In genomic region chr16:87729266-87729954, GRCh38 we compare ENCODE assay signal across 24 cellular contexts. TPM values are rescaled to one million over a fixed set of nuclear protein-coding genes. Genes with fewer than 3 reads are reported as not detected.
DNase-seq lines count a peak whose midpoint lies in the region; ATAC-seq and TF ChIP-seq lines count a peak whose summit lies in the region.
"Had no signal": no experiment of that assay in that cellular context is flagged by ENCODE, and none has a peak within 500 bp of the region (broad histone marks: within the 10 kb centered on the region; RNA-seq: fewer than 3 reads in every experiment).

No MANE protein-coding gene starts in this region.

- TF ChIP-seq CTCF in mucosa of descending colon (IDR thresholded peaks at IDR 0.05) (no peak), CD14-positive monocyte (IDR thresholded peaks at IDR 0.05) (no peak)

- DNase-seq in CMK (ENCODE audit: low read depth) (peak; percentile 12), mucosa of descending colon (no peak), CD14-positive monocyte (ENCODE audit: low spot score) (no peak), pons (ENCODE audit: low spot score) (no peak), Kasumi-1 (lab: John Stamatoyannopoulos, UW) (no peak)
- no peak for DNase-seq in effector memory CD8-positive, alpha-beta T cell
- DNase-seq: activated CD4-positive, alpha-beta T cell treated with anti-CD3 and anti-CD28 coated beads for 36 hours; activated CD8-positive, alpha-beta memory T cell treated with anti-CD3 and anti-CD28 coated beads, Interleukin-2, amount 10 ng/mL, durations not matched to agents 7 days and 5 days; activated gamma-delta T cell; activated naive CD8-positive, alpha-beta T cell treated with anti-CD3 and anti-CD28 coated beads, Interleukin-2, amount 50 U/mL, for 24 hours; CD8-positive, alpha-beta T cell; DMS53; effector CD8-positive, alpha-beta T cell; Karpas-422; kidney glomerular epithelial cell; NCI-H1694; NCI-H69; nephron progenitor cell; RPMI8226; stimulated activated CD8-positive, alpha-beta memory T cell treated with anti-CD3 and anti-CD28 coated beads, Interleukin-4, amount 100 ng/mL, for 48 hours had no signal

- ATAC-seq in HG03439 (IDR thresholded peaks at IDR 0.05; ENCODE audit: unreplicated experiment) (peak; percentile 48), mucosa of descending colon (peak; percentile 16)
- peak; percentile 12 for ATAC-seq in effector memory CD8-positive, alpha-beta T cell (replicated peaks)
- ATAC-seq: activated CD4-positive, alpha-beta T cell treated with anti-CD3 and anti-CD28 coated beads for 36 hours; activated CD8-positive, alpha-beta memory T cell treated with anti-CD3 and anti-CD28 coated beads, Interleukin-2, amount 10 ng/mL, durations not matched to agents 7 days and 5 days; activated naive CD8-positive, alpha-beta T cell treated with anti-CD3 and anti-CD28 coated beads, Interleukin-2, amount 50 U/mL, for 24 hours; CD8-positive, alpha-beta T cell had no signal

- H3K4me1 Mint-ChIP-seq in effector memory CD8-positive, alpha-beta T cell (ENCODE audit: low read depth in 2 of 2): peaks cover 20 to 32% of the 10 kb centered on the region in 2 donors
- H3K4me1 Mint-ChIP-seq in CD14-positive monocyte: no peaks in the 10 kb centered on the region

- no peaks in the 10 kb centered on the region for H3K4me1 ChIP-seq in mucosa of descending colon (ENCODE audit: low read depth)
- H3K4me1 ChIP-seq: parathyroid adenoma had no signal

- intact Hi-C loops in mucosa of descending colon (cut with DNase I, micrococcal nuclease): no loop called here
- intact Hi-C loops in CD14-positive monocyte (cut with micrococcal nuclease): no loop called here

- no peaks in the 10 kb centered on the region for H3K9me3 Mint-ChIP-seq in effector memory CD8-positive, alpha-beta T cell
- peaks cover 0 to 2% (median 0%) of the 10 kb centered on the region in 7 donors for H3K9me3 Mint-ChIP-seq in CD14-positive monocyte
- H3K9me3 Mint-ChIP-seq: activated naive CD8-positive, alpha-beta T cell treated with anti-CD3 and anti-CD28 coated beads, Interleukin-2, amount 50 U/mL, for 24 hours; brain; CD8-positive, alpha-beta T cell; mesothelial cell of epicardium had no signal

- H3K4me3 Mint-ChIP-seq in effector memory CD8-positive, alpha-beta T cell: no peak overlapping the region
- H3K4me3 Mint-ChIP-seq in CD14-positive monocyte: no peak overlapping the region
- H3K4me3 Mint-ChIP-seq: activated CD4-positive, alpha-beta T cell treated with anti-CD3 and anti-CD28 coated beads for 36 hours; activated CD8-positive, alpha-beta memory T cell treated with anti-CD3 and anti-CD28 coated beads, Interleukin-2, amount 10 ng/mL, durations not matched to agents 7 days and 5 days; activated naive CD8-positive, alpha-beta T cell treated with anti-CD3 and anti-CD28 coated beads, Interleukin-2, amount 50 U/mL, for 24 hours; brain; CD8-positive, alpha-beta T cell; mesothelial cell of epicardium; nephron progenitor cell had no signal

- H3K9me3 ChIP-seq in mucosa of descending colon: no peaks in the 10 kb centered on the region

- no peak overlapping the region for H3K27ac Mint-ChIP-seq in effector memory CD8-positive, alpha-beta T cell
- no peak overlapping the region for H3K27ac Mint-ChIP-seq in CD14-positive monocyte
- H3K27ac Mint-ChIP-seq: activated CD4-positive, alpha-beta T cell treated with anti-CD3 and anti-CD28 coated beads for 36 hours; activated CD8-positive, alpha-beta memory T cell treated with anti-CD3 and anti-CD28 coated beads, Interleukin-2, amount 10 ng/mL, durations not matched to agents 7 days and 5 days; activated naive CD8-positive, alpha-beta T cell treated with anti-CD3 and anti-CD28 coated beads, Interleukin-2, amount 50 U/mL, for 24 hours; brain; CD8-positive, alpha-beta T cell; mesothelial cell of epicardium; nephron progenitor cell had no signal

- H3K36me3 Mint-ChIP-seq in effector memory CD8-positive, alpha-beta T cell (ENCODE audit: insufficient read depth): peaks cover 74% of the 10 kb centered on the region
- H3K36me3 Mint-ChIP-seq in CD14-positive monocyte: peaks cover 69 to 74% of the 10 kb centered on the region in 2 donors

- no peaks in the 10 kb centered on the region for H3K36me3 ChIP-seq in mucosa of descending colon (ENCODE audit: low read depth)

- no peak overlapping the region for H3K4me3 ChIP-seq in mucosa of descending colon

- no peaks in the 10 kb centered on the region for H3K27me3 Mint-ChIP-seq in effector memory CD8-positive, alpha-beta T cell
- no peaks in the 10 kb centered on the region for H3K27me3 Mint-ChIP-seq in CD14-positive monocyte (ENCODE audit: low read depth in 3 of 3)
- H3K27me3 Mint-ChIP-seq: activated CD4-positive, alpha-beta T cell treated with anti-CD3 and anti-CD28 coated beads for 36 hours; activated CD8-positive, alpha-beta memory T cell treated with anti-CD3 and anti-CD28 coated beads, Interleukin-2, amount 10 ng/mL, durations not matched to agents 7 days and 5 days; activated naive CD8-positive, alpha-beta T cell treated with anti-CD3 and anti-CD28 coated beads, Interleukin-2, amount 50 U/mL, for 24 hours; brain had no signal

RNA-seq across cellular contexts. Expression of gene KLHDC4, which starts 36.4 kb away (rescaled TPM):
- 10 to 100 TPM; 41.6 to 67.7 (median 46.4) TPM for total RNA-seq in mucosa of descending colon
- 10 to 100 TPM; 11.2 to 12.6 TPM for polyA plus RNA-seq in CD14-positive monocyte
